In genomic region chr1:117707371-117707770, GRCh38 we compare ENCODE assay signal across 35 cellular contexts.
DNase-seq lines count a peak whose midpoint lies in the region; ATAC-seq, FAIRE-seq and TF ChIP-seq lines count a peak whose summit lies in the region.
"Had no signal": no experiment of that assay in that cellular context is flagged by ENCODE, and none has a peak within 500 bp of the region (broad histone marks: within the 10 kb centered on the region; RNA-seq: fewer than 3 reads in every experiment).

No MANE protein-coding gene starts in this region.

- CTCF ChIA-PET in K562 (lab: Yijun Ruan, JAX; ENCODE audit: low intra/inter-chr PET ratio) = no interaction called here

- no peaks in the 10 kb centered on the region for H3K9me1 ChIP-seq in K562 (ENCODE audit: control insufficient read depth, insufficient read depth, low read length)

- H3K36me3 ChIP-seq in GM23338 (ENCODE audit: insufficient read depth) (no peaks in the 10 kb centered on the region), K562 (ENCODE audit: control insufficient read depth, insufficient read depth, low read length) (no peaks in the 10 kb centered on the region)
- H3K36me3 ChIP-seq: BE2C; BLaER1; BLaER1 treated with 17β-estradiol and CSF1 and Interleukin-3, amounts not matched to agents 10 nM and 100 nM had no signal

- H3K4me3 ChIP-seq in GM23338 (no peak overlapping the region), K562 (no peak overlapping the region)
- H3K4me3 ChIP-seq: A549; BLaER1; BLaER1 treated with 17β-estradiol and CSF1 and Interleukin-3, amounts not matched to agents 10 nM and 100 nM had no signal

- no peak overlapping the region for H2AFZ ChIP-seq in GM23338
- H2AFZ ChIP-seq in K562 (ENCODE audit: low read depth, low read length) = peak overlapping the region; percentile 78

- H3K27ac Mint-ChIP-seq in activated T-cell treated with anti-CD3 and anti-CD28 coated beads, Interleukin-2, amount 50 U/mL, for 72 hours = peak overlapping the region; percentile 48
- H3K27ac Mint-ChIP-seq in activated T-cell treated with anti-CD3 and anti-CD28 coated beads, Interleukin-2, amount 50 U/mL, for 24 hours = no peak overlapping the region
- no peak overlapping the region for H3K27ac Mint-ChIP-seq in GM23338
- H3K27ac Mint-ChIP-seq: B cell; CD14-positive monocyte; CD4-positive, alpha-beta memory T cell; CD4-positive, alpha-beta T cell; CD4-positive, CD25-positive, alpha-beta regulatory T cell; CD8-positive, alpha-beta memory T cell; CD8-positive, alpha-beta T cell had no signal

- TF ChIP-seq EP300 in K562 (IDR thresholded peaks at IDR 0.05; ENCODE audit: low read length) = no peak

- peaks cover 14% of the 10 kb centered on the region for H3K27me3 Mint-ChIP-seq in activated T-cell treated with anti-CD3 and anti-CD28 coated beads, Interleukin-2, amount 50 U/mL, for 72 hours (ENCODE audit: low read depth)
- H3K27me3 Mint-ChIP-seq in activated T-cell treated with anti-CD3 and anti-CD28 coated beads, Interleukin-2, amount 50 U/mL, for 24 hours = peaks cover 5% of the 10 kb centered on the region
- H3K27me3 Mint-ChIP-seq in GM23338 (ENCODE audit: insufficient read depth, low read depth, poor library complexity) = peaks cover 7% of the 10 kb centered on the region

- no TSS peak for BruUV-seq in K562 (replicated peaks; lab: Mats Ljungman, UMichigan)

- intact Hi-C loops in K562 (cut with micrococcal nuclease) = no loop called here

- H3F3A ChIP-seq in GM23338 (replicated peaks; ENCODE audit: low read depth) = no peaks in the 10 kb centered on the region

- TF ChIP-seq CTCF in GM23338 (conservative IDR thresholded peaks at IDR 0.05; ENCODE audit: low read depth in 2 of 2) = no peak
- TF ChIP-seq CTCF in K562 (IDR thresholded peaks at IDR 0.05 in 2 of 3, conservative IDR thresholded peaks at IDR 0.05 in 1 of 3; ENCODE audit: insufficient read depth in 2 of 3, low read depth in 1 of 3, low read length in 3 of 3) = no peak

- H3K9ac ChIP-seq in K562 (ENCODE audit: insufficient read depth in 1 of 2, low read depth in 2 of 2, low read length in 2 of 2) = no peak overlapping the region
- H3K9ac ChIP-seq: BLaER1; BLaER1 treated with 17β-estradiol and CSF1 and Interleukin-3, amounts not matched to agents 10 nM and 100 nM had no signal

- H3K9me3 Mint-ChIP-seq in activated T-cell treated with anti-CD3 and anti-CD28 coated beads, Interleukin-2, amount 50 U/mL, for 72 hours = peaks cover 0 to 2% of the 10 kb centered on the region in 2 donors
- no peaks in the 10 kb centered on the region for H3K9me3 Mint-ChIP-seq in activated T-cell treated with anti-CD3 and anti-CD28 coated beads, Interleukin-2, amount 50 U/mL, for 24 hours
- peaks cover 9% of the 10 kb centered on the region for H3K9me3 Mint-ChIP-seq in GM23338
- H3K9me3 Mint-ChIP-seq: CD4-positive, alpha-beta T cell; CD8-positive, alpha-beta T cell had no signal

- H3K9me3 ChIP-seq in K562 (replicated peaks; ENCODE audit: control insufficient read depth, insufficient read depth, low read depth, low read length) = peaks cover 20% of the 10 kb centered on the region
- H3K9me3 ChIP-seq: A549, BE2C, BLaER1, Caco-2 had no signal

- no peak for TF ChIP-seq RAD21 in K562 (CRISPR knock-in tag; conservative IDR thresholded peaks at IDR 0.05 in 1 of 2, IDR thresholded peaks at IDR 0.05 in 1 of 2)

- no peak overlapping the region for H3K4me3 Mint-ChIP-seq in activated T-cell treated with anti-CD3 and anti-CD28 coated beads, Interleukin-2, amount 50 U/mL, for 72 hours
- H3K4me3 Mint-ChIP-seq in activated T-cell treated with anti-CD3 and anti-CD28 coated beads, Interleukin-2, amount 50 U/mL, for 24 hours = no peak overlapping the region
- H3K4me3 Mint-ChIP-seq in GM23338 = no peak overlapping the region; the same call in 2 of the 3 replicates
- H3K4me3 Mint-ChIP-seq: B cell; CD14-positive monocyte; CD4-positive, alpha-beta memory T cell; CD4-positive, alpha-beta T cell; CD4-positive, CD25-positive, alpha-beta regulatory T cell; CD8-positive, alpha-beta memory T cell; CD8-positive, alpha-beta T cell had no signal

- H3K4me1 ChIP-seq in GM23338 (ENCODE audit: insufficient read depth) = peaks cover 19% of the 10 kb centered on the region
- peaks cover 9 to 25% of the 10 kb centered on the region in 2 experiments; a peak in 4 of 5 replicates for H3K4me1 ChIP-seq in K562 (replicated peaks in 1 of 2; ENCODE audit: control insufficient read depth in 2 of 2, insufficient read depth in 2 of 2, low read length in 2 of 2)
- H3K4me1 ChIP-seq: A549; BE2C; BLaER1; BLaER1 treated with 17β-estradiol and CSF1 and Interleukin-3, amounts not matched to agents 10 nM and 100 nM; Caco-2 had no signal

- DNase-seq in activated T-cell treated with anti-CD3 and anti-CD28 coated beads, Interleukin-2, amount 50 U/mL, for 72 hours = no peak
- no peak for DNase-seq in activated T-cell treated with anti-CD3 and anti-CD28 coated beads, Interleukin-2, amount 50 U/mL, for 24 hours
- no peak for DNase-seq in GM23338 (ENCODE audit: low spot score)
- no peak for DNase-seq in K562 (ENCODE audit: extremely low read depth in 1 of 4, low spot score in 3 of 4)
- DNase-seq in COLO829 (ENCODE audit: low spot score) = no peak
- DNase-seq: 8988T; ACHN; AML-193; BE2C; C1 segment of cervical spinal cord; Caco-2; Calu3; CD4-positive, alpha-beta memory T cell; CD4-positive, alpha-beta T cell; CD4-positive, CD25-positive, alpha-beta regulatory T cell; CD8-positive, alpha-beta memory T cell; CD8-positive, alpha-beta T cell; COR-L47; DMS 273 treated with DMSO at 0.1 percent for 48 hours; DMS153; DMS53; DMS79; DMS79 treated with DMSO at 0.1 percent for 48 hours; DND-41; EL had no signal

- no peaks in the 10 kb centered on the region for H3K27me3 ChIP-seq in GM23338 (ENCODE audit: insufficient read depth)
- no peaks in the 10 kb centered on the region for H3K27me3 ChIP-seq in K562 (ENCODE audit: control insufficient read depth in 2 of 2, insufficient read depth in 2 of 2, low read length in 2 of 2)
- H3K27me3 ChIP-seq: BE2C; BLaER1; BLaER1 treated with 17β-estradiol and CSF1 and Interleukin-3, amounts not matched to agents 10 nM and 100 nM had no signal

- no peaks in the 10 kb centered on the region for H4K20me1 ChIP-seq in GM23338 (replicated peaks; ENCODE audit: insufficient read depth)
- H4K20me1 ChIP-seq in K562 (replicated peaks; ENCODE audit: control insufficient read depth, insufficient read depth, low read length) = no peaks in the 10 kb centered on the region
- H4K20me1 ChIP-seq: BLaER1; BLaER1 treated with 17β-estradiol and CSF1 and Interleukin-3, amounts not matched to agents 10 nM and 100 nM had no signal

- H3K79me2 ChIP-seq in GM23338 (replicated peaks; ENCODE audit: insufficient read depth) (no peaks in the 10 kb centered on the region), K562 (ENCODE audit: control insufficient read depth, insufficient read depth, low read length) (no peaks in the 10 kb centered on the region)

- H3K4me2 ChIP-seq in GM23338 (peak overlapping the region; percentile 63), K562 (ENCODE audit: insufficient read depth, low read length) (no peak overlapping the region)
- H3K4me2 ChIP-seq: A549; BLaER1; BLaER1 treated with 17β-estradiol and CSF1 and Interleukin-3, amounts not matched to agents 10 nM and 100 nM had no signal

- no peak for TF ChIP-seq POLR2A in K562 (conservative IDR thresholded peaks at IDR 0.05)

- H3K9me2 ChIP-seq in GM23338 (ENCODE audit: insufficient read depth) = peaks cover 13% of the 10 kb centered on the region; the same call in 1 of the 2 replicates

- POLR2A ChIA-PET in K562 (lab: Yijun Ruan, JAX) = interaction anchor here (0.7 kb wide), 1 partner anchor 1442 kb away, joined by 3 read pairs; no protein-coding TSS in a partner anchor

- no peak for FAIRE-seq in K562 (lab: Jason Lieb, UNC)
- FAIRE-seq: A204.1, A549, D721Med had no signal

- in situ Hi-C loops in K562 (cut with MboI) = no loop called here

- H3K27ac ChIP-seq in GM23338 (ENCODE audit: low read depth) = no peak overlapping the region
- no peak overlapping the region; the same call in 2 of the 3 replicates for H3K27ac ChIP-seq in K562 (ENCODE audit: extremely low read depth, low read depth, low read length)
- H3K27ac ChIP-seq: 22Rv1; A549; BLaER1; BLaER1 treated with 17β-estradiol and CSF1 and Interleukin-3, amounts not matched to agents 10 nM and 100 nM; C4-2B had no signal

- peaks cover 5% of the 10 kb centered on the region for H3K4me1 Mint-ChIP-seq in activated T-cell treated with anti-CD3 and anti-CD28 coated beads, Interleukin-2, amount 50 U/mL, for 72 hours (ENCODE audit: low read depth)
- H3K4me1 Mint-ChIP-seq in activated T-cell treated with anti-CD3 and anti-CD28 coated beads, Interleukin-2, amount 50 U/mL, for 24 hours (ENCODE audit: low read depth) = peaks cover 2% of the 10 kb centered on the region
- H3K4me1 Mint-ChIP-seq in GM23338 = peaks cover 26% of the 10 kb centered on the region
- H3K4me1 Mint-ChIP-seq: B cell; CD14-positive monocyte; CD4-positive, CD25-positive, alpha-beta regulatory T cell; CD8-positive, alpha-beta memory T cell had no signal

- no peak for ATAC-seq in activated T-cell treated with anti-CD3 and anti-CD28 coated beads, Interleukin-2, amount 50 U/mL, for 72 hours (replicated peaks in 1 of 2)
- ATAC-seq in GM23338 (no peak), K562 (no peak), GM21717 (IDR thresholded peaks at IDR 0.05; ENCODE audit: unreplicated experiment) (no peak)
- ATAC-seq: A549; CD8-positive, alpha-beta T cell had no signal

- H3K36me3 Mint-ChIP-seq in activated T-cell treated with anti-CD3 and anti-CD28 coated beads, Interleukin-2, amount 50 U/mL, for 72 hours (ENCODE audit: insufficient read depth in 2 of 2) = peaks cover 2 to 4% of the 10 kb centered on the region in 2 donors
- H3K36me3 Mint-ChIP-seq in activated T-cell treated with anti-CD3 and anti-CD28 coated beads, Interleukin-2, amount 50 U/mL, for 24 hours (ENCODE audit: low read depth) = no peaks in the 10 kb centered on the region
- no peaks in the 10 kb centered on the region; the same call in 2 of the 3 replicates for H3K36me3 Mint-ChIP-seq in GM23338 (ENCODE audit: low read depth)
- H3K36me3 Mint-ChIP-seq: CD14-positive monocyte; CD4-positive, CD25-positive, alpha-beta regulatory T cell; CD8-positive, alpha-beta T cell had no signal

TF ChIP-seq in K562, 482 proteins besides CTCF, POLR2A, EP300 and RAD21 (continues in another document):
- TF ChIP-seq NFYB (IDR thresholded peaks at IDR 0.05; ENCODE audit: extremely low read depth, insufficient read length) (no peak), RFX7 (CRISPR knock-in tag; IDR thresholded peaks at IDR 0.05) (no peak), TRIM24 (IDR thresholded peaks at IDR 0.05) (peak; percentile 31 to 61; a peak in 2 of 4 replicates), ZNF212 (CRISPR knock-in tag; IDR thresholded peaks at IDR 0.05) (no peak)
- TF ChIP-seq, protein P1, sequence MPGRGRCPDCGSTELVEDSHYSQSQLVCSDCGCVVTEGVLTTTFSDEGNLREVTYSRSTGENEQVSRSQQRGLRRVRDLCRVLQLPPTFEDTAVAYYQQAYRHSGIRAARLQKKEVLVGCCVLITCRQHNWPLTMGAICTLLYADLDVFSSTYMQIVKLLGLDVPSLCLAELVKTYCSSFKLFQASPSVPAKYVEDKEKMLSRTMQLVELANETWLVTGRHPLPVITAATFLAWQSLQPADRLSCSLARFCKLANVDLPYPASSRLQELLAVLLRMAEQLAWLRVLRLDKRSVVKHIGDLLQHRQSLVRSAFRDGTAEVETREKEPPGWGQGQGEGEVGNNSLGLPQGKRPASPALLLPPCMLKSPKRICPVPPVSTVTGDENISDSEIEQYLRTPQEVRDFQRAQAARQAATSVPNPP (IDR thresholded peaks at IDR 0.05; ENCODE audit: borderline replicate concordance, insufficient read depth, insufficient read length) = no peak
